In the genomic region with DNA sequence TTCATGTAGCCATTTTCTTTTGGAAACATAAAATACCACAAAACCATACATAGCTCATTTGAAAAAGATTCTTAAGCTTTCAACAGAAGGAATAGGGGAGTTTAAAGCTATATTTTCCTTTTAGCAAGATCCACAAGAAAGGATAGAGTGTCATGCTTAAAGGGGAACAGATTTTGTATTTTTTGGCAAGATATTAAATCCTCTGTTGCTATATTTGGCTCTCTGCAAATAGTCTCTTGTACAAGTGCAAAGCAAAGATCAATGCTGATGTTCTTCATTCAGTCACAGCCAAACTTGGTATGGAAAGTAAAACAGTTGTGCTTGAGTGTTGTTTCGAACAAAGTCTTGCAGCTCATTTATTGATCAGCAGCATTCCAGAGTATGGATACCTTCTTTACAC, we compare ENCODE assay signal across 22 cellular contexts. TPM values are rescaled to one million over a fixed set of nuclear protein-coding genes. Genes with fewer than 3 reads are reported as not detected.
DNase-seq lines count a peak whose midpoint lies in the region; ATAC-seq and TF ChIP-seq lines count a peak whose summit lies in the region.
"Had no signal": no experiment of that assay in that cellular context is flagged by ENCODE, and none has a peak within 500 bp of the region (broad histone marks: within the 10 kb centered on the region; RNA-seq: fewer than 3 reads in every experiment).

No MANE protein-coding gene starts in this region.

- H3K9me3 ChIP-seq in IMR-90 (ENCODE audit: control insufficient read depth, insufficient read depth, low read length) (no peaks in the 10 kb centered on the region), fibroblast of lung (ENCODE audit: control insufficient read depth, insufficient read depth, low read depth, low read length) (no peaks in the 10 kb centered on the region), breast epithelium (no peaks in the 10 kb centered on the region)
- H3K9me3 ChIP-seq: A549, Peyer's patch had no signal

- H4K5ac ChIP-seq in IMR-90 (ENCODE audit: low read depth, low read length): peak overlapping the region; percentile 51; the same call in 1 of the 2 replicates

- DNase-seq in IMR-90 (no peak), fibroblast of lung (ENCODE audit: low read depth in 2 of 2) (peak in 1 of 2 donors; percentile 48), sciatic nerve (ENCODE audit: low spot score) (no peak), breast epithelium (ENCODE audit: low spot score in 2 of 2) (no peak), NOMO-1 (lab: John Stamatoyannopoulos, UW; ENCODE audit: unreplicated experiment in 2 of 2) (no peak), left colon (no peak)
- DNase-seq: DMS 273 treated with DMSO at 0.1 percent for 48 hours, GDM1, NCI-H1092, NCI-H146, NCI-H2107, NCI-H226, NCI-H524 treated with DMSO at 0.1 percent for 48 hours, Peyer's patch, SHP77 had no signal

- no TSS peak for BruUV-seq in IMR-90 (replicated peaks; lab: Mats Ljungman, UMichigan)

- H3K36me3 ChIP-seq in ACC112 (ENCODE audit: insufficient read depth, low read length): peaks cover 23% of the 10 kb centered on the region
- peaks cover 8% of the 10 kb centered on the region for H3K36me3 ChIP-seq in IMR-90 (ENCODE audit: control insufficient read depth, insufficient read depth, low read length)
- no peaks in the 10 kb centered on the region for H3K36me3 ChIP-seq in fibroblast of lung (ENCODE audit: control insufficient read depth, insufficient read depth, low read length)
- no peaks in the 10 kb centered on the region for H3K36me3 ChIP-seq in breast epithelium
- H3K36me3 ChIP-seq: Peyer's patch had no signal

- H3K4me2 ChIP-seq in IMR-90 (ENCODE audit: low read depth, low read length) (peak overlapping the region; percentile 71; the same call in 1 of the 2 replicates), fibroblast of lung (ENCODE audit: extremely low read depth, insufficient read depth, low read length) (peak overlapping the region; percentile 49)
- H3K4me2 ChIP-seq: A549, KMS-11 had no signal

- H3K9me1 ChIP-seq in IMR-90 (ENCODE audit: insufficient read depth, low read length): no peaks in the 10 kb centered on the region

- H3K23ac ChIP-seq in IMR-90 (ENCODE audit: low read depth, low read length): peak overlapping the region; percentile 43; the same call in 1 of the 2 replicates

- in situ Hi-C loops in IMR-90 (cut with MboI; ENCODE audit: low sequenced_read_pairs): loop anchor here (10.0 kb wide), 1 partner anchor 144 kb away; no protein-coding TSS in a partner anchor

- H3K79me2 ChIP-seq in ACC112 (ENCODE audit: control insufficient read depth, insufficient read depth, low read length, unreplicated experiment) (no peaks in the 10 kb centered on the region), fibroblast of lung (ENCODE audit: control insufficient read depth, insufficient read depth, low read length) (no peaks in the 10 kb centered on the region)

- TF ChIP-seq RAD21 in IMR-90 (IDR thresholded peaks at IDR 0.05; ENCODE audit: low read length): no peak

- no peak for TF ChIP-seq CTCF in IMR-90 (conservative IDR thresholded peaks at IDR 0.05; ENCODE audit: low read depth, low read length)
- TF ChIP-seq CTCF in fibroblast of lung (conservative IDR thresholded peaks at IDR 0.05 in 1 of 2, IDR thresholded peaks at IDR 0.05 in 1 of 2; ENCODE audit: low read depth in 1 of 2, low read length in 2 of 2): no peak
- no peak for TF ChIP-seq CTCF in breast epithelium (IDR thresholded peaks at IDR 0.05)

- H3K4me1 ChIP-seq in ACC112 (ENCODE audit: control insufficient read depth, insufficient read depth, low read length, unreplicated experiment) (peaks cover 39% of the 10 kb centered on the region), IMR-90 (ENCODE audit: control insufficient read depth, insufficient read depth, low read length) (peaks cover 7% of the 10 kb centered on the region), fibroblast of lung (ENCODE audit: control insufficient read depth, extremely low read depth, insufficient read depth, low read length) (peaks cover 14% of the 10 kb centered on the region), breast epithelium (no peaks in the 10 kb centered on the region)
- H3K4me1 ChIP-seq: A549, Peyer's patch had no signal

- H3K4me3 ChIP-seq in ACC112 (ENCODE audit: low read depth, low read length): peak overlapping the region; percentile 51
- no peak overlapping the region for H3K4me3 ChIP-seq in IMR-90 (ENCODE audit: insufficient read depth, low read depth, low read length)
- H3K4me3 ChIP-seq in fibroblast of lung (replicated peaks in 1 of 4; ENCODE audit: control extremely low read depth in 1 of 4, insufficient read depth in 1 of 4, low read depth in 3 of 4, low read length in 4 of 4): no peak overlapping the region
- H3K4me3 ChIP-seq in breast epithelium: no peak overlapping the region
- H3K4me3 ChIP-seq: A549, GM12878, Peyer's patch had no signal

- peak overlapping the region; percentile 79 for H2BK120ac ChIP-seq in IMR-90 (ENCODE audit: low read depth, low read length)

- intact Hi-C loops in IMR-90 (cut with micrococcal nuclease): loop anchor here (5.0 kb wide), 1 partner anchor 71 kb away; no protein-coding TSS in a partner anchor
- intact Hi-C loops in sciatic nerve (cut with DNase I): no loop called here
- intact Hi-C loops in breast epithelium (cut with DNase I; ENCODE audit: low total_unique reads): no loop called here
- intact Hi-C loops in left colon (cut with DNase I, micrococcal nuclease): no loop called here

- H2BK5ac ChIP-seq in IMR-90 (ENCODE audit: low read depth, low read length, poor library complexity, severe bottlenecking): peak overlapping the region; percentile 96

- peak overlapping the region; percentile 43 for H4K91ac ChIP-seq in IMR-90 (ENCODE audit: insufficient read depth, low read depth, low read length)

- H2BK20ac ChIP-seq in IMR-90 (ENCODE audit: low read depth, low read length): peak overlapping the region; percentile 77

- peak overlapping the region; percentile 36; the same call in 1 of the 2 replicates for H3K56ac ChIP-seq in IMR-90 (ENCODE audit: extremely low read depth, insufficient read depth, low read length)

- H3K14ac ChIP-seq in IMR-90 (replicated peaks; ENCODE audit: low read depth, low read length): peak overlapping the region; percentile 50; the same call in 1 of the 2 replicates

- H3K27ac ChIP-seq in ACC112 (ENCODE audit: low read depth, low read length): peak overlapping the region; percentile 93
- peak overlapping the region; percentile 72 for H3K27ac ChIP-seq in IMR-90 (ENCODE audit: insufficient read depth, low read length)
- H3K27ac ChIP-seq in fibroblast of lung (ENCODE audit: insufficient read depth, low read length): peak overlapping the region; percentile 47
- H3K27ac ChIP-seq in breast epithelium: peak overlapping the region in 1 of 2 donors; percentile 21
- H3K27ac ChIP-seq: A549, C4-2B, KMS-11, Peyer's patch had no signal

- H3K9ac ChIP-seq in IMR-90 (ENCODE audit: low read depth, low read length): no peak overlapping the region; the same call in 1 of the 2 replicates
- no peak overlapping the region for H3K9ac ChIP-seq in fibroblast of lung (ENCODE audit: insufficient read depth, low read length)
- H3K9ac ChIP-seq: KMS-11 had no signal

- H3K4ac ChIP-seq in IMR-90 (ENCODE audit: low read depth, low read length): peak overlapping the region; percentile 39

- dilution Hi-C loops in IMR-90 (cut with HindIII; ENCODE audit: low sequenced_read_pairs, unreplicated experiment): no loop called here

- CTCF ChIA-PET in IMR-90 (lab: Yijun Ruan, JAX): no interaction called here

- POLR2A ChIA-PET in IMR-90 (lab: Charles Lee; ENCODE audit: unreplicated experiment): interaction anchor here (0.6 kb wide), 1 partner anchor 48 kb away, joined by 3 read pairs; no protein-coding TSS in a partner anchor

- no CpG with 5 or more reads among the region's 1 CpG for WGBS in IMR-90 (ENCODE audit: extremely low coverage in 2 of 2, insufficient read length in 1 of 2), 2 experiments

- peak overlapping the region; percentile 38; the same call in 1 of the 3 replicates for H2BK15ac ChIP-seq in IMR-90 (ENCODE audit: low read depth, low read length)

- H3K79me1 ChIP-seq in IMR-90 (ENCODE audit: low read depth in 1 of 2, low read length in 2 of 2): peaks cover 3% of the 10 kb centered on the region in 2 experiments; a peak in 1 of 4 replicates

- no peak; the same call in 1 of the 2 replicates for ATAC-seq in IMR-90 (ENCODE audit: low read depth)
- peak; percentile 70 for ATAC-seq in sciatic nerve
- no peak for ATAC-seq in left colon
- no peak for ATAC-seq in HG03521 (IDR thresholded peaks at IDR 0.05; ENCODE audit: unreplicated experiment)
- ATAC-seq: A549, GM12878, HepG2 had no signal

- peak overlapping the region; percentile 94 for H3K18ac ChIP-seq in IMR-90 (ENCODE audit: low read depth, low read length)

- TF ChIP-seq POLR2A in IMR-90 (IDR thresholded peaks at IDR 0.05; ENCODE audit: low read depth, low read length) (no peak), breast epithelium (IDR thresholded peaks at IDR 0.05) (no peak)

- H3K27me3 ChIP-seq in ACC112 (ENCODE audit: insufficient read depth, low read length) (no peaks in the 10 kb centered on the region), IMR-90 (ENCODE audit: control insufficient read depth, insufficient read depth, low read length) (no peaks in the 10 kb centered on the region), fibroblast of lung (ENCODE audit: control insufficient read depth, insufficient read depth, low read length) (no peaks in the 10 kb centered on the region), breast epithelium (no peaks in the 10 kb centered on the region)
- H3K27me3 ChIP-seq: Peyer's patch had no signal

- peak overlapping the region in 1 of 2 experiments; percentile 83; a peak in 3 of 4 replicates for H4K8ac ChIP-seq in IMR-90 (ENCODE audit: low read depth in 2 of 2, low read length in 2 of 2)

- H2AK9ac ChIP-seq in IMR-90 (replicated peaks; ENCODE audit: low read depth, low read length, poor library complexity): no peak overlapping the region

- H4K20me1 ChIP-seq in IMR-90 (ENCODE audit: insufficient read depth, low read length): no peaks in the 10 kb centered on the region
- no peaks in the 10 kb centered on the region for H4K20me1 ChIP-seq in fibroblast of lung (ENCODE audit: control insufficient read depth, extremely low read depth, insufficient read depth, low read length)

- no peak overlapping the region for H2AFZ ChIP-seq in ACC112 (ENCODE audit: low read length, unreplicated experiment)
- no peak overlapping the region for H2AFZ ChIP-seq in IMR-90 (replicated peaks; ENCODE audit: low read length, poor library complexity)
- no peak overlapping the region for H2AFZ ChIP-seq in fibroblast of lung (ENCODE audit: low read length)

- peak overlapping the region; percentile 68 for H2AK5ac ChIP-seq in IMR-90 (ENCODE audit: low read depth, low read length)

RNA-seq across cellular contexts. Expression of a gene that starts 52.6 kb away (rescaled TPM):
- total RNA-seq in IMR-90 (2012; rRNA removed) (96.7 and 97.3 TPM in 2 replicates), fibroblast of lung (41.1 and 53.7 TPM in 2 replicates), sciatic nerve (130 TPM), breast epithelium (10 to 100 TPM; 17.9 to 60.0 (median 48.5) TPM), left colon (1 to 10 TPM; 1.2 to 5.1 TPM)
- polyA plus RNA-seq in IMR-90 (2012; rRNA removed) (46.2 and 71.4 TPM in 2 replicates), fibroblast of lung (41.8 and 222 TPM in 2 replicates)
- polyA plus RNA-seq in IMR-90 (2012; cell fraction: cytosol; rRNA removed): 14.7 and 55.4 TPM in 2 replicates
- polyA plus RNA-seq in IMR-90 (2012; cell fraction: nucleus; rRNA removed; ENCODE audit: low replicate concordance): 58.3 and 90.7 TPM in 2 replicates
- 20.8 and 139 TPM in 2 replicates for polyA plus RNA-seq in fibroblast of lung (2012)
- polyA minus RNA-seq in fibroblast of lung (ENCODE audit: low replicate concordance): 434 and 1,829 TPM in 2 replicates
- polyA plus RNA-seq: GM12878 had no signal
